In the genomic region with DNA sequence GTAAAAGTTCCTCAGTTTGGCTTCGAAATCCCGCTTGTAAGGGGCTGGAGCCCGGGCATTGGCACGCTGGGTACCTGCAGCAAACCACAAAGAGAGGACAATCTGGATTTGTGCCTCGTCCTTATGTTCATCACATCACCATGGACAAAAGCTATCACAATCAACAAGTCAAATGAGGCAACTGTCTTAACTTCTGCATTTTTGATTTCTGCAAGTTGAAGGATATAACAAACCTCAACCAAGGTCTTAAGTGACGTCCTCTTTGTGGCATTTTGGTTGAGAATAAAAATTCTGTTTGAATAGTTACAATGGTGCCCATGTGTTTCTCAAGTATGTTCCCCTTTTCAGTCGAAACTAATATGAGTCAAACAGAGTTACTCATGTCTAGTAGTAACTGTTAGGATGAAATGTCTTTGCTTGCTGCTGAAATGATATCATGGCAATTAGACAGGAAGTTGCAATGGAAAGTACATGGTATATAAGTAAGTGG, we compare ENCODE assay signal across 8 cellular contexts.
A peak's percentile ranks its signal among the peaks of the same experiment; 100 is the strongest.
DNase-seq lines count a peak whose midpoint lies in the region; ATAC-seq and TF ChIP-seq lines count a peak whose summit lies in the region.

No MANE protein-coding gene starts in this region.

- H3K27ac ChIP-seq in OCI-LY3 (ENCODE audit: low read length) (peak overlapping the region; percentile 88), esophagus squamous epithelium (peak overlapping the region; percentile 34 to 78 (median 60)), thymus (ENCODE audit: low read depth) (peak overlapping the region; percentile 97)

- no peaks in the 10 kb centered on the region for H4K20me1 ChIP-seq in OCI-LY3 (ENCODE audit: insufficient read depth, low read length)

- peak overlapping the region; percentile 69; the same call in 1 of the 2 replicates for H2AFZ ChIP-seq in OCI-LY3 (ENCODE audit: low read depth, low read length)

- H3K36me3 ChIP-seq in OCI-LY3 (replicated peaks; ENCODE audit: low read depth, low read length) (no peaks in the 10 kb centered on the region), esophagus squamous epithelium (no peaks in the 10 kb centered on the region), thymus (ENCODE audit: control insufficient read depth, insufficient read depth) (no peaks in the 10 kb centered on the region)

- TF ChIP-seq CTCF in OCI-LY3 (IDR thresholded peaks at IDR 0.05; ENCODE audit: low read depth, low read length) = no peak
- no peak for TF ChIP-seq CTCF in esophagus squamous epithelium (IDR thresholded peaks at IDR 0.05)

- peak; percentile 90 for ATAC-seq in GM18909 (IDR thresholded peaks at IDR 0.05; ENCODE audit: poor library complexity, unreplicated experiment)
- peak; percentile 83 for ATAC-seq in HG02870 (IDR thresholded peaks at IDR 0.05; ENCODE audit: unreplicated experiment)

- intact Hi-C loops in esophagus squamous epithelium (cut with DNase I) = no loop called here

- 62 to 78% methylated on average over 7 of the region's 7 CpGs for WGBS in esophagus squamous epithelium, 2 donors
- 19% methylated on average over 7 of the region's 7 CpGs for WGBS in thymus

- H3K4me2 ChIP-seq in OCI-LY3 (ENCODE audit: low read length) = peak overlapping the region; percentile 32

- DNase-seq in esophagus squamous epithelium (lab: John Stamatoyannopoulos, UW) (no peak), NCI-H146 (lab: John Stamatoyannopoulos, UW) (no peak), AG08395 (ENCODE audit: low spot score) (no peak), SK-N-DZ (ENCODE audit: low spot score) (no peak)

- H3K9ac ChIP-seq in OCI-LY3 (ENCODE audit: low read length) = peak overlapping the region; percentile 34; the same call in 1 of the 2 replicates

- H3K79me2 ChIP-seq in OCI-LY3 (ENCODE audit: low read length) = no peaks in the 10 kb centered on the region

- H3K9me3 ChIP-seq in OCI-LY3 (ENCODE audit: insufficient read depth, low read length) (no peaks in the 10 kb centered on the region), esophagus squamous epithelium (no peaks in the 10 kb centered on the region), thymus (ENCODE audit: control insufficient read depth) (no peaks in the 10 kb centered on the region)

- TF ChIP-seq POLR2A in esophagus squamous epithelium (IDR thresholded peaks at IDR 0.05) = no peak

- H3K4me1 ChIP-seq in OCI-LY3 (ENCODE audit: low read length) (peaks cover 36% of the 10 kb centered on the region), esophagus squamous epithelium (peaks cover 7 to 24% (median 9%) of the 10 kb centered on the region in 3 donors), thymus (ENCODE audit: control insufficient read depth, insufficient read depth, low read length) (peaks cover 23% of the 10 kb centered on the region)

- H3K4me3 ChIP-seq in OCI-LY3 (ENCODE audit: low read length) (no peak overlapping the region), esophagus squamous epithelium (no peak overlapping the region), thymus (ENCODE audit: low read length) (no peak overlapping the region)

- H3K27me3 ChIP-seq in OCI-LY3 (ENCODE audit: low read depth, low read length) (no peaks in the 10 kb centered on the region), esophagus squamous epithelium (no peaks in the 10 kb centered on the region), thymus (ENCODE audit: control insufficient read depth, insufficient read depth) (no peaks in the 10 kb centered on the region)
